17 cellular contexts compared by ENCODE assay signal in the genomic region with DNA sequence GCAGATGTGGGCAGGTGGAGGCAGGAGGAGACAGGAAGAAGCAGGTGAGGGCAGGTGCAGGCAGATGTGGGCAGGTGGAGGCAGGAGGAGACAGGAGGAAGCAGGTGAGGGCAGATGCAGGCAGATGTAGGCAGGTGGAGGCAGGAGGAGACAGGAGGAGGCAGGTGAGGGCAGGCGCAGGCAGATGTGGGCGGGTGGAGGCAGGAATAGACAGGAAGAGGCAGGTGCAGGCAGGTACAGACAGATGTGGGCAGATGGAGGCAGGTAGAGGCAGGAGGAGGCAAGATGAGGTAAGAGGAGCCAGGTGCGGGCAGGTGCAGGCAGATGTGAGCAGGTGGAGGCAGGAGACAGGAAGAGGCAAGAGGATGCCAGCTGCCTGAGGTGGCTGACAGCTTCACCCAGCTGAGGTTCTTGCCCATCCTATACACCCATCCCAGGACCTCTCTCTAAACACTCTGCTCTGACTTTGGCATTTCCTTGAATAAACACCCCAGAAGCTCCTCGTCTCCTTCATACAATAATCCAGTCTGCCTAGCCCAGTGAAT. TPM values are rescaled to one million over a fixed set of nuclear protein-coding genes. Genes with fewer than 3 reads are reported as not detected.
"Had no signal": no experiment of that assay in that cellular context is flagged by ENCODE, and none has a peak within 500 bp of the region (broad histone marks: within the 10 kb centered on the region; RNA-seq: fewer than 3 reads in every experiment).

No MANE protein-coding gene starts in this region.

- H3K27ac ChIP-seq: neutrophil, transverse colon had no signal

- H3K4me3 ChIP-seq: lung, smooth muscle cell, transverse colon had no signal

- H3K27me3 ChIP-seq: neutrophil, transverse colon had no signal

- H3K36me3 ChIP-seq: neutrophil, transverse colon had no signal

- H3K9me3 ChIP-seq: neutrophil, transverse colon had no signal

- H3K4me2 ChIP-seq: smooth muscle cell had no signal

- DNase-seq: activated CD4-positive, alpha-beta T cell treated with anti-CD3 and anti-CD28 coated beads for 4 hours; activated CD8-positive, alpha-beta memory T cell treated with anti-CD3 and anti-CD28 coated beads, Interleukin-2, amount 50 U/mL, for 4 hours; activated CD8-positive, alpha-beta T cell treated with anti-CD3 and anti-CD28 coated beads for 36 hours; activated naive CD4-positive, alpha-beta T cell treated with Interleukin-2 at 50 U/mL for 16 hours; activated naive CD8-positive, alpha-beta T cell treated with anti-CD3 and anti-CD28 coated beads, Interleukin-2, amount 50 U/mL, for 24 hours; cortex of kidney; effector memory CD4-positive, alpha-beta T cell; erythroblast; left cardiac atrium; naive thymus-derived CD4-positive, alpha-beta T cell; right cardiac atrium; substantia nigra; T-helper 1 cell; transverse colon had no signal

RNA-seq across cellular contexts. Expression of gene CLRN3, which starts 47.1 kb away (rescaled TPM):
- polyA plus RNA-seq: naive thymus-derived CD4-positive, alpha-beta T cell; right cardiac atrium; smooth muscle cell had no signal
